Comparison of ENCODE assay signal across 32 cellular contexts in the genomic region with DNA sequence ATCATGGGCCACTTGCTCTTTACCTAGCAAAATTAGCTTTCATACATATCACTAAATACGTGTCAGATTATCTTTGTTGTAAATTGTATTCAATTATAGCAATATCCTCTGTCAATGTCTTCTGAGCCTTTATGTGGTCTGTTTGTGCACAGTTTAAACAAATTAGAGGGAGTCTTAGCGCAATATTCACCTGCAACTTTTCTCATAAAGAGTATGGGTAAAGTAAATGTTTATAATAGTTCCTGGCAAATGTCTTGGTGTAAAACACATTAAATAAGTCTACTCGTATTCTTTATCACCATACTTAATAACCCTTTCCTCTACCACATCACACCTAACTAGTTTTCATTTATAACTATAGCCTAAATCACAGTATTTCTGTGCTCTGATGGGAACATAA.
"Had no signal": no experiment of that assay in that cellular context is flagged by ENCODE, and none has a peak within 500 bp of the region (broad histone marks: within the 10 kb centered on the region; RNA-seq: fewer than 3 reads in every experiment).

No MANE protein-coding gene starts in this region.

- H3K36me3 ChIP-seq: adrenal gland, ascending aorta, brain microvascular endothelial cell, breast epithelium, cardiac muscle cell had no signal

- FAIRE-seq: bronchial epithelial cell had no signal

- DNase-seq: activated effector memory CD4-positive, alpha-beta T cell treated with anti-CD3 and anti-CD28 coated beads, Interleukin-2, amount 50 U/mL, for 16 hours; activated effector memory CD4-positive, alpha-beta T cell treated with Interleukin-2 at 50 U/mL for 16 hours; activated gamma-delta T cell; activated gamma-delta T cell treated with Interleukin-2 at 50 U/mL for 16 hours; activated naive CD4-positive, alpha-beta T cell; activated naive CD4-positive, alpha-beta T cell treated with anti-CD3 and anti-CD28 coated beads for 36 hours; activated naive CD4-positive, alpha-beta T cell treated with anti-CD3 and anti-CD28 coated beads, Interleukin-2, amount 10 ng/mL, durations not matched to agents 7 days and 5 days; activated naive CD4-positive, alpha-beta T cell treated with anti-CD3 and anti-CD28 coated beads, Interleukin-2, amount 50 U/mL, for 16 hours; activated naive CD4-positive, alpha-beta T cell treated with Interleukin-2 at 50 U/mL for 16 hours; activated naive CD8-positive, alpha-beta T cell treated with anti-CD3 and anti-CD28 coated beads for 36 hours; activated naive CD8-positive, alpha-beta T cell treated with anti-CD3 and anti-CD28 coated beads, Interleukin-2, amount 10 ng/mL, durations not matched to agents 7 days and 5 days; activated naive CD8-positive, alpha-beta T cell treated with anti-CD3 and anti-CD28 coated beads, Interleukin-2, amount 50 U/mL, for 24 hours; activated T-cell treated with anti-CD3 and anti-CD28 coated beads, Interleukin-2, amount 50 U/mL, for 1 hour; activated T-cell treated with anti-CD3 and anti-CD28 coated beads, Interleukin-2, amount 50 U/mL, for 24 hours; activated T-cell treated with anti-CD3 and anti-CD28 coated beads, Interleukin-2, amount 50 U/mL, for 4 hours; activated T-cell treated with anti-CD3 and anti-CD28 coated beads, Interleukin-2, amount 50 U/mL, for 48 hours; activated T-cell treated with anti-CD3 and anti-CD28 coated beads, Interleukin-2, amount 50 U/mL, for 72 hours; adrenal gland; amniotic stem cell; amygdala; anterior cingulate cortex; aorta; brain microvascular endothelial cell; caudate nucleus; central memory CD4-positive, alpha-beta T cell; cerebellar nuclear complex had no signal

- H3K27me3 ChIP-seq: adrenal gland, ascending aorta, brain microvascular endothelial cell, breast epithelium, cardiac muscle cell had no signal

- ATAC-seq: activated naive CD4-positive, alpha-beta T cell treated with anti-CD3 and anti-CD28 coated beads, Interleukin-2, amount 50 U/mL, for 72 hours; activated naive CD8-positive, alpha-beta T cell treated with anti-CD3 and anti-CD28 coated beads, Interleukin-2, amount 50 U/mL, for 24 hours; activated T-cell treated with anti-CD3 and anti-CD28 coated beads, Interleukin-2, amount 50 U/mL, for 4 hours; activated T-cell treated with anti-CD3 and anti-CD28 coated beads, Interleukin-2, amount 50 U/mL, for 72 hours; activated T-helper 17 cell treated with anti-CD3 and anti-CD28 coated beads, Interleukin-2, amount 50 U/mL, for 72 hours had no signal

- H3K4me1 ChIP-seq: breast epithelium had no signal

- H3K27ac ChIP-seq: adrenal gland, ascending aorta, brain microvascular endothelial cell, breast epithelium, cardiac muscle cell had no signal

- H3K4me3 ChIP-seq: adrenal gland, ascending aorta, breast epithelium, cardiac muscle cell had no signal
